ENCODE assay signal across 5 cellular contexts in the genomic region with DNA sequence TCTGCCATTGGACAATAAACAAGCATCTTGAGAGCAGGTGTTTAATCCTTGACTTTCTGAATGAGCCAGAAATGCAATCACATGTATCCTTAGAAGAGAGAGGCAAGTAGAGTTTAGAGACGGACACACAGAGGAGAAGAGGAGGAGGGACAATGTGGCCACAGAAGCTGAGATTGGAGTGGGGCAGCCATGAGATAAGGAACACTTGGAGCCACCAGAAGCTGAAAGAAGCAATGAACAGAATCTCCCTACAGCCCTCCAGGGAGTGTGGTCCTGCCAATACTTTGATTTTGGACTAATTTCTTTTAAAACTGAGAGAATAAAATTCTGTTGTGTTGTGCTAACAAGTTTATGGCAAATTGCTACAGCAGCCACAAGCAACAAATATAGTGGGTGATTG.
"Had no signal": no experiment of that assay in that cellular context is flagged by ENCODE, and none has a peak within 500 bp of the region (broad histone marks: within the 10 kb centered on the region; RNA-seq: fewer than 3 reads in every experiment).

No MANE protein-coding gene starts in this region.

- H3K4me2 ChIP-seq: GM23338 had no signal

- H3K27ac ChIP-seq: HL-60 had no signal

- H2AFZ ChIP-seq: GM23338 had no signal

- DNase-seq: H9, IMR-90 had no signal

- H3K4me3 ChIP-seq: GM23338, K562 had no signal
